17 cellular contexts compared by ENCODE assay signal in the genomic region with DNA sequence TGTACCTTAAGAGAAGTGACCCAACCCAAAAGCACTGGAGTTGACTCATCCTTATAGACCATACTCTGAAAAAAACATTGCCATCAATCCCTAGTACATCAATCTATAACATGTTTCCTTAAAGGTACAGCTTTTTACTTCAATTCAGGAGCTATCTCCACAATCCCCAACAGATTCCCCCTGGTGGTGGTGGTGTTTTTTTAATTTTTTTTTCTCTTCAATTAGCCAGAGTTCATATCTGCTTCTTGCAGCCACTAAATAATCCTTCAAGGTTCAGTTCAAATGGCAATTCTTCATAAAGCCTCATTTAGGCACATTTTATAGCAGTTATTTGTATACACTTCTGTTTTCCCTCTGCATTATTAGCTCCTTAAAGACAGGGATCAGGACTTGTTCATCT.
DNase-seq lines count a peak whose midpoint lies in the region; ATAC-seq and TF ChIP-seq lines count a peak whose summit lies in the region.
"Had no signal": no experiment of that assay in that cellular context is flagged by ENCODE, and none has a peak within 500 bp of the region (broad histone marks: within the 10 kb centered on the region; RNA-seq: fewer than 3 reads in every experiment).

No MANE protein-coding gene starts in this region.

- H3F3A ChIP-seq in PC-3 (ENCODE audit: low read length, unreplicated experiment) = peaks cover 9% of the 10 kb centered on the region

- no peaks in the 10 kb centered on the region for H3K36me3 ChIP-seq in PC-3 (ENCODE audit: low read depth, low read length)
- H3K36me3 ChIP-seq: tibial nerve had no signal

- POLR2A ChIA-PET in PC-3 (lab: Charles Lee; ENCODE audit: unreplicated experiment) = no interaction called here

- H3K27ac Mint-ChIP-seq in progenitor cell of endocrine pancreas = no peak overlapping the region
- no peak overlapping the region for H3K27ac Mint-ChIP-seq in activated naive CD8-positive, alpha-beta T cell treated with anti-CD3 and anti-CD28 coated beads for 36 hours
- H3K27ac Mint-ChIP-seq: activated CD4-positive, alpha-beta T cell treated with anti-CD3 and anti-CD28 coated beads for 36 hours had no signal

- no peaks in the 10 kb centered on the region for H3K79me2 ChIP-seq in PC-3 (ENCODE audit: low read length)

- TF ChIP-seq CTCF in PC-3 (conservative IDR thresholded peaks at IDR 0.05; ENCODE audit: low read depth, low read length) (peak; percentile 47), fibroblast of mammary gland (conservative IDR thresholded peaks at IDR 0.05; ENCODE audit: control insufficient read depth, insufficient read depth, low read depth, low read length) (peak; percentile 23), progenitor cell of endocrine pancreas (IDR thresholded peaks at IDR 0.05; ENCODE audit: unreplicated experiment) (peak; percentile 36)

- intact Hi-C loops in PC-3 (cut with micrococcal nuclease) = loop anchor here (10.0 kb wide), 1 partner anchor 151 kb away; no protein-coding TSS in a partner anchor

- H3K4me1 ChIP-seq in PC-3 (ENCODE audit: insufficient read depth, low read length) = peaks cover 29% of the 10 kb centered on the region

- CTCF ChIA-PET in PC-3 (lab: Charles Lee) = no interaction called here

- H3K36me3 Mint-ChIP-seq in progenitor cell of endocrine pancreas (ENCODE audit: insufficient read depth) = peaks cover 2% of the 10 kb centered on the region
- H3K36me3 Mint-ChIP-seq in activated naive CD8-positive, alpha-beta T cell treated with anti-CD3 and anti-CD28 coated beads for 36 hours = no peaks in the 10 kb centered on the region

- peaks cover 3% of the 10 kb centered on the region for H3K9me3 Mint-ChIP-seq in progenitor cell of endocrine pancreas (ENCODE audit: low read depth)
- H3K9me3 Mint-ChIP-seq in activated naive CD8-positive, alpha-beta T cell treated with anti-CD3 and anti-CD28 coated beads for 36 hours = peaks cover 2% of the 10 kb centered on the region

- no peak overlapping the region for H3K27ac ChIP-seq in PC-3 (ENCODE audit: low read length)
- H3K27ac ChIP-seq: KMS-11, tibial nerve had no signal

- no TSS peak for BruUV-seq in PC-3 (replicated peaks; lab: Mats Ljungman, UMichigan)

- H3K4me3 ChIP-seq in PC-3 (ENCODE audit: low read length) (no peak overlapping the region), fibroblast of mammary gland (ENCODE audit: control insufficient read depth, low read depth, low read length) (no peak overlapping the region)
- H3K4me3 ChIP-seq: tibial nerve had no signal

- H3K4me3 Mint-ChIP-seq in progenitor cell of endocrine pancreas (ENCODE audit: low read depth) = no peak overlapping the region
- H3K4me3 Mint-ChIP-seq in activated naive CD8-positive, alpha-beta T cell treated with anti-CD3 and anti-CD28 coated beads for 36 hours = no peak overlapping the region
- H3K4me3 Mint-ChIP-seq: activated CD4-positive, alpha-beta T cell treated with anti-CD3 and anti-CD28 coated beads for 36 hours had no signal

- H3K9me2 ChIP-seq in PC-3 (replicated peaks; ENCODE audit: low read length) = 0 out of 2 replicates have a peak, but pooled peaks cover 3% of the 10 kb centered on the region

- H3K4me1 Mint-ChIP-seq in progenitor cell of endocrine pancreas (ENCODE audit: low read depth) = no peaks in the 10 kb centered on the region
- peaks cover 18% of the 10 kb centered on the region for H3K4me1 Mint-ChIP-seq in activated naive CD8-positive, alpha-beta T cell treated with anti-CD3 and anti-CD28 coated beads for 36 hours
- H3K4me1 Mint-ChIP-seq: activated CD4-positive, alpha-beta T cell treated with anti-CD3 and anti-CD28 coated beads for 36 hours had no signal

- H3K27me3 Mint-ChIP-seq in progenitor cell of endocrine pancreas = no peaks in the 10 kb centered on the region
- H3K27me3 Mint-ChIP-seq in activated naive CD8-positive, alpha-beta T cell treated with anti-CD3 and anti-CD28 coated beads for 36 hours = peaks cover 51% of the 10 kb centered on the region

- H4K20me1 ChIP-seq in PC-3 (ENCODE audit: low read length) = no peaks in the 10 kb centered on the region

- H3K4me2 ChIP-seq in PC-3 (ENCODE audit: low read length) = no peak overlapping the region
- H3K4me2 ChIP-seq: KMS-11 had no signal

- DNase-seq in NCI-H1092 treated with DMSO at 0.1 percent for 48 hours (lab: John Stamatoyannopoulos, UW) (peak; percentile 1), NCI-H1092 (lab: John Stamatoyannopoulos, UW) (no peak), PC-3 (peak; percentile 33), fibroblast of mammary gland (ENCODE audit: low read depth) (no peak), progenitor cell of endocrine pancreas (ENCODE audit: low spot score, unreplicated experiment) (no peak)
- DNase-seq in activated naive CD8-positive, alpha-beta T cell treated with anti-CD3 and anti-CD28 coated beads for 36 hours = no peak
- DNase-seq in activated CD4-positive, CD25-positive, alpha-beta regulatory T cell treated with anti-CD3 and anti-CD28 coated beads, Interleukin-2, amount 50 U/mL, for 72 hours = no peak
- DNase-seq: activated CD4-positive, alpha-beta T cell treated with anti-CD3 and anti-CD28 coated beads for 36 hours; activated gamma-delta T cell treated with Interleukin-2 at 50 U/mL for 16 hours; DMS79 treated with DMSO at 0.1 percent for 48 hours; left colon; NCI-H1436; NCI-H226; T1000 had no signal

- no peak overlapping the region for H2AFZ ChIP-seq in PC-3 (ENCODE audit: low read length)

- H3K27me3 ChIP-seq in PC-3 (ENCODE audit: low read length) = no peaks in the 10 kb centered on the region
- H3K27me3 ChIP-seq: tibial nerve had no signal

- no peaks in the 10 kb centered on the region for H3K9me3 ChIP-seq in PC-3 (ENCODE audit: low read length)

- ATAC-seq in PC-3 (no peak), HG02970 (IDR thresholded peaks at IDR 0.05; ENCODE audit: low FRiP score, unreplicated experiment) (no peak)
- ATAC-seq: activated CD4-positive, alpha-beta T cell treated with anti-CD3 and anti-CD28 coated beads for 36 hours; left colon had no signal

- H3K9ac ChIP-seq in PC-3 (ENCODE audit: low read length) = no peak overlapping the region
- H3K9ac ChIP-seq: KMS-11 had no signal

Comparison
In these comparisons a context has a peak if more than half of its experiments do, and no peak if none do; other contexts are left out.
1. DNase-seq: peak in NCI-H1092 treated with DMSO at 0.1 percent for 48 hours (single experiment) and PC-3 (single experiment); none in NCI-H1092 (single experiment), fibroblast of mammary gland (single experiment), progenitor cell of endocrine pancreas (single experiment), activated naive CD8-positive, alpha-beta T cell treated with anti-CD3 and anti-CD28 coated beads for 36 hours (single experiment) and activated CD4-positive, CD25-positive, alpha-beta regulatory T cell treated with anti-CD3 and anti-CD28 coated beads, Interleukin-2, amount 50 U/mL, for 72 hours (single experiment).
2. Peak in every context shown above with its lines, with median percentiles within 50 percentile points of each other: CTCF ChIP-seq.